Comparison of ENCODE assay signal across 29 cellular contexts in genomic region chr6:105604593-105604905, GRCh38.
DNase-seq lines count a peak whose midpoint lies in the region; ATAC-seq, FAIRE-seq and TF ChIP-seq lines count a peak whose summit lies in the region.
"Had no signal": no experiment of that assay in that cellular context is flagged by ENCODE, and none has a peak within 500 bp of the region (broad histone marks: within the 10 kb centered on the region; RNA-seq: fewer than 3 reads in every experiment).

No MANE protein-coding gene starts in this region.

- CTCF ChIA-PET in MCF 10A (lab: Yijun Ruan, JAX) = no interaction called here
- CTCF ChIA-PET in mammary epithelial cell (lab: Charles Lee; ENCODE audit: low non-redundant PET) = no interaction called here

- POLR2A ChIA-PET in MCF 10A (lab: Yijun Ruan, JAX) = interaction anchor here (0.6 to 5.0 kb wide), 6 partner anchors 7 to 482 kb away, joined by 3 to 40 read pairs (median 16); partner anchors contain the start of gene PRDM1

- 77% methylated on average over 3 of the region's 3 CpGs for WGBS in mammary epithelial cell (ENCODE audit: low coverage, missing lambda C conversion rate)
- WGBS in pancreas, 2 donors = 54 to 62% methylated on average over 3 of the region's 3 CpGs

- intact Hi-C loops in MCF 10A (cut with micrococcal nuclease) (loop anchor here (5.0 kb wide), 4 partner anchors 128 to 698 kb away; no protein-coding TSS in a partner anchor), breast epithelium (cut with DNase I; ENCODE audit: low total_unique reads) (no loop called here), mammary epithelial cell (cut with micrococcal nuclease) (loop anchor here (5.0 to 10.0 kb wide), 2 partner anchors 230 to 388 kb away; no protein-coding TSS in a partner anchor), pancreas (cut with DNase I) (no loop called here)

- H3K4me2 ChIP-seq in mammary epithelial cell (ENCODE audit: insufficient read depth, low read depth, low read length) = no peak overlapping the region

- H3K27ac Mint-ChIP-seq in MCF 10A (ENCODE audit: low read depth, unreplicated experiment) (peak overlapping the region; percentile 54), nephron (peak overlapping the region; percentile 51 to 81 (median 78))
- H3K27ac Mint-ChIP-seq: activated CD8-positive, alpha-beta T cell treated with anti-CD3 and anti-CD28 coated beads, Interleukin-2, amount 10 ng/mL, durations not matched to agents 7 days and 5 days; activated naive CD8-positive, alpha-beta T cell treated with anti-CD3 and anti-CD28 coated beads, Interleukin-2, amount 10 ng/mL, durations not matched to agents 7 days and 5 days; CD4-positive, alpha-beta memory T cell; stimulated activated naive B cell treated with anti-CD40 and anti-IgM and Interleukin-4, amounts not matched to agents 10 μg/mL and 1 μg/mL and 100 μg/mL, for 72 hours had no signal

- in situ Hi-C loops in mammary epithelial cell (cut with MboI; ENCODE audit: low sequenced_read_pairs in 2 of 2) = no loop called here

- BruUV-seq in MCF 10A (replicated peaks; lab: Mats Ljungman, UMichigan) (no TSS peak), mammary epithelial cell (replicated peaks; lab: Mats Ljungman, UMichigan) (no TSS peak)

- H2AFZ ChIP-seq in mammary epithelial cell (ENCODE audit: low read depth, low read length) = peak overlapping the region; percentile 59

- no peaks in the 10 kb centered on the region for H3K9me3 ChIP-seq in breast epithelium
- H3K9me3 ChIP-seq in mammary epithelial cell (replicated peaks; ENCODE audit: insufficient read depth, low read length) = no peaks in the 10 kb centered on the region
- no peaks in the 10 kb centered on the region for H3K9me3 ChIP-seq in pancreas
- H3K9me3 ChIP-seq: body of pancreas, mucosa of descending colon, psoas muscle, spleen, tibial artery had no signal

- no peaks in the 10 kb centered on the region for H3K27me3 ChIP-seq in breast epithelium
- H3K27me3 ChIP-seq in mammary epithelial cell (ENCODE audit: insufficient read depth, low read length) = no peaks in the 10 kb centered on the region
- H3K27me3 ChIP-seq in pancreas = no peaks in the 10 kb centered on the region
- H3K27me3 ChIP-seq: body of pancreas, spleen, tibial artery had no signal

- DNase-seq in MCF 10A (ENCODE audit: unreplicated experiment) (no peak), breast epithelium (ENCODE audit: low spot score in 2 of 2) (no peak), mammary epithelial cell (no peak), pancreas (no peak)
- DNase-seq: activated CD8-positive, alpha-beta T cell treated with anti-CD3 and anti-CD28 coated beads, Interleukin-2, amount 10 ng/mL, durations not matched to agents 7 days and 5 days; activated effector memory CD4-positive, alpha-beta T cell treated with Interleukin-2 at 50 U/mL for 16 hours; activated naive CD8-positive, alpha-beta T cell treated with anti-CD3 and anti-CD28 coated beads, Interleukin-2, amount 10 ng/mL, durations not matched to agents 7 days and 5 days; activated T-cell treated with anti-CD3 and anti-CD28 coated beads for 4 hours; AML-193; CD4-positive, alpha-beta memory T cell; effector memory CD4-positive, alpha-beta T cell; GDM1; KG1; NCI-H1436 treated with DMSO at 0.1 percent for 48 hours; SIG-M5; spleen; stimulated activated CD4-positive, alpha-beta T cell treated with anti-CD3 and anti-CD28 coated beads, Interleukin-4, amount 100 ng/mL, for 1 hour; stimulated activated naive B cell treated with anti-CD40 and anti-IgM and Interleukin-4, amounts not matched to agents 10 μg/mL and 1 μg/mL and 100 μg/mL, for 72 hours; T-helper 1 cell; tibial artery had no signal

- H3K9ac ChIP-seq in mammary epithelial cell (ENCODE audit: insufficient read depth, low read length) = no peak overlapping the region

- dilution Hi-C loops in mammary epithelial cell (cut with HindIII; ENCODE audit: low sequenced_read_pairs) = loop anchor here (5.0 kb wide), 1 partner anchor 163 kb away; no protein-coding TSS in a partner anchor

- no peaks in the 10 kb centered on the region for H3K79me2 ChIP-seq in mammary epithelial cell (ENCODE audit: insufficient read depth, low read length)

- H3K27me3 Mint-ChIP-seq in MCF 10A (ENCODE audit: insufficient read depth, unreplicated experiment) (no peaks in the 10 kb centered on the region), nephron (ENCODE audit: low read depth) (peaks cover 52% of the 10 kb centered on the region)

- ATAC-seq in GM19023 (IDR thresholded peaks at IDR 0.05; ENCODE audit: unreplicated experiment) (no peak), GM19467 (IDR thresholded peaks at IDR 0.05; ENCODE audit: unreplicated experiment) (no peak), pancreas (no peak)
- ATAC-seq: activated CD4-positive, CD25-positive, alpha-beta regulatory T cell treated with anti-CD3 and anti-CD28 coated beads, Interleukin-2, amount 50 U/mL, for 24 hours; activated CD8-positive, alpha-beta T cell treated with anti-CD3 and anti-CD28 coated beads, Interleukin-2, amount 10 ng/mL, durations not matched to agents 7 days and 5 days; body of pancreas; stimulated activated naive B cell treated with anti-CD40 and anti-IgM and Interleukin-4, amounts not matched to agents 10 μg/mL and 1 μg/mL and 100 μg/mL, for 72 hours had no signal

- H4K20me1 ChIP-seq in mammary epithelial cell (ENCODE audit: insufficient read depth, low read length) = no peaks in the 10 kb centered on the region

- no peak for TF ChIP-seq CTCF in MCF 10A (IDR thresholded peaks at IDR 0.05; ENCODE audit: unreplicated experiment)
- no peak for TF ChIP-seq CTCF in breast epithelium (IDR thresholded peaks at IDR 0.05)
- no peak for TF ChIP-seq CTCF in mammary epithelial cell (conservative IDR thresholded peaks at IDR 0.05 in 1 of 2, IDR thresholded peaks at IDR 0.05 in 1 of 2; ENCODE audit: extremely low read depth in 1 of 2, insufficient read depth in 1 of 2, low read depth in 1 of 2, low read length in 2 of 2)
- no peak for TF ChIP-seq CTCF in nephron (IDR thresholded peaks at IDR 0.05; ENCODE audit: unreplicated experiment in 3 of 3)
- no peak for TF ChIP-seq CTCF in pancreas (IDR thresholded peaks at IDR 0.05)

- H3K27ac ChIP-seq in breast epithelium = peak overlapping the region in 1 of 2 donors; percentile 8
- peak overlapping the region; percentile 15 for H3K27ac ChIP-seq in mammary epithelial cell (ENCODE audit: insufficient read depth, low read depth, low read length)
- H3K27ac ChIP-seq in temporal lobe (ENCODE audit: low read depth, low read length) = peak overlapping the region; percentile 23
- no peak overlapping the region for H3K27ac ChIP-seq in pancreas
- H3K27ac ChIP-seq: body of pancreas, spleen had no signal

- H3K9me3 Mint-ChIP-seq in MCF 10A (ENCODE audit: unreplicated experiment) = no peaks in the 10 kb centered on the region
- no peaks in the 10 kb centered on the region for H3K9me3 Mint-ChIP-seq in nephron

- H3K36me3 Mint-ChIP-seq in MCF 10A (ENCODE audit: insufficient read depth, unreplicated experiment) = peaks cover 5% of the 10 kb centered on the region
- H3K36me3 Mint-ChIP-seq in nephron (ENCODE audit: low read depth) = no peaks in the 10 kb centered on the region
- H3K36me3 Mint-ChIP-seq: CD4-positive, alpha-beta memory T cell; stimulated activated naive B cell treated with anti-CD40 and anti-IgM and Interleukin-4, amounts not matched to agents 10 μg/mL and 1 μg/mL and 100 μg/mL, for 72 hours had no signal

- H3K4me3 Mint-ChIP-seq in MCF 10A (ENCODE audit: unreplicated experiment) (no peak overlapping the region), nephron (no peak overlapping the region)
- H3K4me3 Mint-ChIP-seq: activated CD8-positive, alpha-beta T cell treated with anti-CD3 and anti-CD28 coated beads, Interleukin-2, amount 10 ng/mL, durations not matched to agents 7 days and 5 days; activated naive CD8-positive, alpha-beta T cell treated with anti-CD3 and anti-CD28 coated beads, Interleukin-2, amount 10 ng/mL, durations not matched to agents 7 days and 5 days; CD4-positive, alpha-beta memory T cell; stimulated activated naive B cell treated with anti-CD40 and anti-IgM and Interleukin-4, amounts not matched to agents 10 μg/mL and 1 μg/mL and 100 μg/mL, for 72 hours had no signal

- TF ChIP-seq POLR2A in breast epithelium (IDR thresholded peaks at IDR 0.05) = no peak

- H3K4me3 ChIP-seq in breast epithelium (no peak overlapping the region), mammary epithelial cell (replicated peaks in 1 of 3; ENCODE audit: insufficient read depth in 1 of 3, low read depth in 2 of 3, low read length in 3 of 3) (no peak overlapping the region), pancreas (no peak overlapping the region)
- H3K4me3 ChIP-seq: body of pancreas, mucosa of descending colon, psoas muscle, spleen, tibial artery had no signal

- no peak for FAIRE-seq in pancreas (lab: Jason Lieb, UNC)
- FAIRE-seq: frontal cortex had no signal

- H3K4me1 Mint-ChIP-seq in MCF 10A (ENCODE audit: insufficient read depth, unreplicated experiment) (peaks cover 35% of the 10 kb centered on the region), nephron (peaks cover 68% of the 10 kb centered on the region)

- H3K4me1 ChIP-seq in breast epithelium = peaks cover 3 to 13% of the 10 kb centered on the region in 2 donors
- H3K4me1 ChIP-seq in mammary epithelial cell (ENCODE audit: insufficient read depth, low read length) = peaks cover 45% of the 10 kb centered on the region
- H3K4me1 ChIP-seq in pancreas = no peaks in the 10 kb centered on the region
- H3K4me1 ChIP-seq: body of pancreas had no signal

- no peaks in the 10 kb centered on the region for H3K36me3 ChIP-seq in breast epithelium
- no peaks in the 10 kb centered on the region for H3K36me3 ChIP-seq in mammary epithelial cell (ENCODE audit: insufficient read depth, low read length)
- no peaks in the 10 kb centered on the region for H3K36me3 ChIP-seq in pancreas
- H3K36me3 ChIP-seq: spleen, tibial artery had no signal

Comparison
In these comparisons a context has a peak if more than half of its experiments do, and no peak if none do; other contexts are left out.
1. intact Hi-C loops: an anchor here in MCF 10A (5.0 kb wide) and mammary epithelial cell (5.0 to 10.0 kb wide); none called in breast epithelium and pancreas.
2. H3K27ac ChIP-seq: peak in mammary epithelial cell (single experiment) and temporal lobe (single experiment); none in pancreas (0 of 4).